In genomic region chr1:156244712-156245111, GRCh38 we compare ENCODE assay signal across 2 cellular contexts.
TF ChIP-seq lines count a peak whose summit lies in the region.

No MANE protein-coding gene starts in this region.

TF ChIP-seq in HEK293, 187 proteins besides CTCF, POLR2A, EP300 and RAD21:
- no peak for TF ChIP-seq OVOL3 (tag by site-specific recombination; IDR thresholded peaks at IDR 0.05)
- TF ChIP-seq ZNF600 (tag by site-specific recombination; IDR thresholded peaks at IDR 0.05): peak; percentile 39
- TF ChIP-seq, protein P1, sequence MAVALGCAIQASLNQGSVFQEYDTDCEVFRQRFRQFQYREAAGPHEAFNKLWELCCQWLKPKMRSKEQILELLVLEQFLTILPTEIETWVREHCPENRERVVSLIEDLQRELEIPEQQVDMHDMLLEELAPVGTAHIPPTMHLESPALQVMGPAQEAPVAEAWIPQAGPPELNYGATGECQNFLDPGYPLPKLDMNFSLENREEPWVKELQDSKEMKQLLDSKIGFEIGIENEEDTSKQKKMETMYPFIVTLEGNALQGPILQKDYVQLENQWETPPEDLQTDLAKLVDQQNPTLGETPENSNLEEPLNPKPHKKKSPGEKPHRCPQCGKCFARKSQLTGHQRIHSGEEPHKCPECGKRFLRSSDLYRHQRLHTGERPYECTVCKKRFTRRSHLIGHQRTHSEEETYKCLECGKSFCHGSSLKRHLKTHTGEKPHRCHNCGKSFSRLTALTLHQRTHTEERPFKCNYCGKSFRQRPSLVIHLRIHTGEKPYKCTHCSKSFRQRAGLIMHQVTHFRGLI (tag by site-specific recombination; IDR thresholded peaks at IDR 0.05): no peak

TF ChIP-seq in K562, 482 proteins besides CTCF, POLR2A, EP300 and RAD21:
- TF ChIP-seq POLR2G (IDR thresholded peaks at IDR 0.05; ENCODE audit: low read depth, low read length) (peak; percentile 51), ZNF165 (CRISPR knock-in tag; IDR thresholded peaks at IDR 0.05; ENCODE audit: borderline replicate concordance) (no peak), HLTF (IDR thresholded peaks at IDR 0.05) (no peak)
